1 cellular context compared by ENCODE assay signal in the genomic region with DNA sequence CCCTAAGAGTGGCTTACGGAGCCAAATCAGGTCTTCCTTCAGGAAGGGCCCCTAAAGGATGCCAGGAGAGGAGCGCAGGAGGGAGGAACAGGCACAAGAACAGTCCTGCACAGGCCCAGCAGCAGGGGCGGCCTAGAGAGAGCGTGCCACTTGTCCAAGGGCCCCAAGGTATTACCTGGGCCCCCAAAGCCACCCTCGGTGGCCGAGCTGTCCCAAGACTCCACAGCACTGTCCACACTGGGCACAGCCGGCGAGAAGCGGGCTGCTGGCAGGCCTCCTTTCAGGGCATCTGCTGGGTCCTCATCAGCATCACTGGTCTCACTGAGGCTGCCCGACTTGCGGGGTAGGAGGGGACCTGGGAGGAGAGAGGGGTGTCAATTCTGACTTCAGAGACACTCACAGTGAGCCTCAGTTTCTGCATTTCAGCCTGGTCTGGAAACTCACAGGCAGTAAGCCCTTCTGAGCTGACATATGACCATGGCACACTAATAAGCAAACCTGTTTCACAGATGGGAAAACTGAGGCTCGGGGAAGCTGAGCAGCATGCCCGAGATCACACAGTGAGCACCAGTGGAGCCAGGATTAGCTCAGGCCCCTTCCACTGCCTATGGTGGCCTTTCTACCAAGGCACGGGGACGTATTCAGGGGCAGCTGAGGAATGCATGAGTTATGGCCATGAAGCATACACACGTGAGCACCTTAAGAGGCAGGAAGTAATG.
A peak's percentile ranks its signal among the peaks of the same experiment; 100 is the strongest.
TF ChIP-seq lines count a peak whose summit lies in the region.

No MANE protein-coding gene starts in this region.

TF ChIP-seq in HepG2, 621 proteins besides CTCF, POLR2A, EP300 and RAD21:
- TF ChIP-seq, protein P1, sequence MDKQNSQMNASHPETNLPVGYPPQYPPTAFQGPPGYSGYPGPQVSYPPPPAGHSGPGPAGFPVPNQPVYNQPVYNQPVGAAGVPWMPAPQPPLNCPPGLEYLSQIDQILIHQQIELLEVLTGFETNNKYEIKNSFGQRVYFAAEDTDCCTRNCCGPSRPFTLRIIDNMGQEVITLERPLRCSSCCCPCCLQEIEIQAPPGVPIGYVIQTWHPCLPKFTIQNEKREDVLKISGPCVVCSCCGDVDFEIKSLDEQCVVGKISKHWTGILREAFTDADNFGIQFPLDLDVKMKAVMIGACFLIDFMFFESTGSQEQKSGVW (CRISPR knock-in tag; IDR thresholded peaks at IDR 0.05; ENCODE audit: borderline replicate concordance), result no peak
- TF ChIP-seq, protein P2, sequence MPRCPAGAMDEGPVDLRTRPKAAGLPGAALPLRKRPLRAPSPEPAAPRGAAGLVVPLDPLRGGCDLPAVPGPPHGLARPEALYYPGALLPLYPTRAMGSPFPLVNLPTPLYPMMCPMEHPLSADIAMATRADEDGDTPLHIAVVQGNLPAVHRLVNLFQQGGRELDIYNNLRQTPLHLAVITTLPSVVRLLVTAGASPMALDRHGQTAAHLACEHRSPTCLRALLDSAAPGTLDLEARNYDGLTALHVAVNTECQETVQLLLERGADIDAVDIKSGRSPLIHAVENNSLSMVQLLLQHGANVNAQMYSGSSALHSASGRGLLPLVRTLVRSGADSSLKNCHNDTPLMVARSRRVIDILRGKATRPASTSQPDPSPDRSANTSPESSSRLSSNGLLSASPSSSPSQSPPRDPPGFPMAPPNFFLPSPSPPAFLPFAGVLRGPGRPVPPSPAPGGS (CRISPR knock-in tag; IDR thresholded peaks at IDR 0.05), result no peak
- peak; percentile 85 for TF ChIP-seq ZNF629 (CRISPR knock-in tag; conservative IDR thresholded peaks at IDR 0.05)
TF ChIP-seq in HepG2: peak in this region for 1.
